ENCODE assay signal across 8 cellular contexts in the genomic region with DNA sequence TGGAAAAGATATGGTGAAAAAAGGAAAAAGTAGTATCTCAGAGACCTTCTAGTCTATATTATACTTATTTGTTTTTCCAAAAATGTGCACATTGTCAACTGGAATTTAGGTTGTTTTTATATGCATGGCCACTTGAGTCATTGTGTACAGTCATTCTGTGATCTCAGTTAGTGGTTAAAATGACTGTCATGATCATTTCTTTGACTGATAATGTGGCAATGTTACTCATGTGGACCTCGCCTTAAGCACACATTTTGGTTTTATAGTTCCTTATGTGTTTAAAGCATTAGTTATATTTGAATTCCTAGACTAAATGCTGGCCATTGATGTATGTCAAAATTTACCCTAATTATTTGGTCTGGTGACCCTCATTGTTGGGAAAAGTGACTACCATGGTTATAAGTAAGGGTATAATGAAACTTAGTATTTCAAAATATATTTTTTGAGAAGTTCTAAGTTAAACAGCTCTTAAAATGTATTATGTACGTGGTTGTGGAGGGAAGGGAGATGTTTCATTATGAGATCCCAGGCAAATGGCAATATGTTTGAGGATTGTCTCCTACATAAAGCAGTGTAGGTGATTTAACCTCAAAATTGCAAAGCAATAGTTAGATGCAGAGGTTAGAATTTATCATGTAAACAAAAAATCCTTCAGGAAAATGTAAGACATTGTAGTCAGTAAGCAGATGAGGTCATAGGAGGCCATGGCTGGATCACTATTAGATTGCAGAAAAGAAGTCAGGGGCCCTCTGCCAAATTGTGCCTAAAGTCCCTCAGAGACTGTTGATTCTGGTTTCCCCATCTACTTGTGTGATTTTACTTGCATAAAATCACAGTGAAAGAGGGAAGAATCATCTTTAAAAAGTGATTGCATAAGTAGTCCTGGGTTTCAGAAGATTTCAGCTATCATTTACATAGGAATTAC. TPM values are rescaled to one million over a fixed set of nuclear protein-coding genes. Genes with fewer than 3 reads are reported as not detected.
DNase-seq lines count a peak whose midpoint lies in the region; ATAC-seq and TF ChIP-seq lines count a peak whose summit lies in the region.

No MANE protein-coding gene starts in this region.

- no peak overlapping the region for H3K27ac Mint-ChIP-seq in activated naive CD8-positive, alpha-beta T cell treated with anti-CD3 and anti-CD28 coated beads, Interleukin-2, amount 10 ng/mL, durations not matched to agents 7 days and 5 days

- intact Hi-C loops in body of pancreas (cut with DNase I) = no loop called here

- peaks cover 2% of the 10 kb centered on the region for H3K36me3 Mint-ChIP-seq in activated naive CD8-positive, alpha-beta T cell treated with anti-CD3 and anti-CD28 coated beads, Interleukin-2, amount 10 ng/mL, durations not matched to agents 7 days and 5 days

- no peaks in the 10 kb centered on the region for H3K9me3 Mint-ChIP-seq in activated naive CD8-positive, alpha-beta T cell treated with anti-CD3 and anti-CD28 coated beads, Interleukin-2, amount 10 ng/mL, durations not matched to agents 7 days and 5 days

- 69 to 89% methylated on average over 2 of the region's 2 CpGs for WGBS in body of pancreas, 2 donors

- no peaks in the 10 kb centered on the region for H3K27me3 Mint-ChIP-seq in activated naive CD8-positive, alpha-beta T cell treated with anti-CD3 and anti-CD28 coated beads, Interleukin-2, amount 10 ng/mL, durations not matched to agents 7 days and 5 days

- no peak overlapping the region for H3K27ac ChIP-seq in body of pancreas

- no peak for TF ChIP-seq CTCF in body of pancreas (IDR thresholded peaks at IDR 0.05)

- peaks cover 3% of the 10 kb centered on the region for H3K4me1 Mint-ChIP-seq in activated naive CD8-positive, alpha-beta T cell treated with anti-CD3 and anti-CD28 coated beads, Interleukin-2, amount 10 ng/mL, durations not matched to agents 7 days and 5 days

- H3K4me3 Mint-ChIP-seq in activated naive CD8-positive, alpha-beta T cell treated with anti-CD3 and anti-CD28 coated beads, Interleukin-2, amount 10 ng/mL, durations not matched to agents 7 days and 5 days = no peak overlapping the region

- no peaks in the 10 kb centered on the region for H3K9me3 ChIP-seq in body of pancreas

- DNase-seq in A172 (ENCODE audit: low spot score) (peak; percentile 82), midbrain (lab: John Stamatoyannopoulos, UW) (no peak), body of pancreas (no peak)
- DNase-seq in activated naive CD8-positive, alpha-beta T cell treated with anti-CD3 and anti-CD28 coated beads, Interleukin-2, amount 10 ng/mL, durations not matched to agents 7 days and 5 days = no peak
- DNase-seq in stimulated activated CD4-positive, alpha-beta T cell treated with anti-CD3 and anti-CD28 coated beads, Interleukin-1b, Interleukin-23, amount 100 ng/mL, for 48 hours = no peak

- TF ChIP-seq POLR2A in body of pancreas (IDR thresholded peaks at IDR 0.05) = no peak

- H3K4me3 ChIP-seq in body of pancreas = no peak overlapping the region

- ATAC-seq in GM19023 (IDR thresholded peaks at IDR 0.05; ENCODE audit: unreplicated experiment) (peak; percentile 82), HG03135 (IDR thresholded peaks at IDR 0.05; ENCODE audit: unreplicated experiment) (peak; percentile 70), HG02970 (IDR thresholded peaks at IDR 0.05; ENCODE audit: low FRiP score, unreplicated experiment) (no peak), body of pancreas (no peak)
- peak; percentile 63 for ATAC-seq in activated naive CD8-positive, alpha-beta T cell treated with anti-CD3 and anti-CD28 coated beads, Interleukin-2, amount 10 ng/mL, durations not matched to agents 7 days and 5 days (ENCODE audit: low read depth)

- no peaks in the 10 kb centered on the region for H3K27me3 ChIP-seq in body of pancreas

- POLR2A ChIA-PET in activated naive CD8-positive, alpha-beta T cell treated with anti-CD3 and anti-CD28 coated beads, Interleukin-2, amount 10 ng/mL, durations not matched to agents 7 days and 5 days (lab: Charles Lee) = interaction anchor here (1.1 kb wide), 1 partner anchor 18 kb away, joined by 3 read pairs; a partner anchor contains a TSS

- no peaks in the 10 kb centered on the region for H3K36me3 ChIP-seq in body of pancreas (replicated peaks in 1 of 2; ENCODE audit: insufficient read depth in 1 of 2, low read depth in 2 of 2)

- no peaks in the 10 kb centered on the region for H3K4me1 ChIP-seq in body of pancreas

RNA-seq across cellular contexts. Expression of a gene that starts 17.5 kb away (rescaled TPM):
- total RNA-seq in A172 (2014; rRNA removed; shearing (Covaris generic)) = 35.1 and 36.0 TPM in 2 replicates
- total RNA-seq in activated naive CD8-positive, alpha-beta T cell treated with anti-CD3 and anti-CD28 coated beads, Interleukin-2, amount 10 ng/mL, durations not matched to agents 7 days and 5 days = 10 to 100 TPM; 32.1 to 34.9 TPM
- 1 to 10 TPM; 5.7 to 6.9 TPM for total RNA-seq in body of pancreas

RNA-seq across cellular contexts. Expression of a gene that starts 51.9 kb away (rescaled TPM):
- 28.0 and 40.5 TPM in 2 replicates for total RNA-seq in A172 (2014; rRNA removed; shearing (Covaris generic))
- total RNA-seq in activated naive CD8-positive, alpha-beta T cell treated with anti-CD3 and anti-CD28 coated beads, Interleukin-2, amount 10 ng/mL, durations not matched to agents 7 days and 5 days = 1 to 10 TPM; 6.3 TPM
- 1 to 10 TPM; 2.6 to 7.3 TPM for total RNA-seq in body of pancreas

Comparison
In these comparisons a context has a peak if more than half of its experiments do, and no peak if none do; other contexts are left out.
1. ATAC-seq: peak in GM19023 (single experiment), HG03135 (single experiment) and activated naive CD8-positive, alpha-beta T cell treated with anti-CD3 and anti-CD28 coated beads, Interleukin-2, amount 10 ng/mL, durations not matched to agents 7 days and 5 days (single experiment); none in HG02970 (single experiment) and body of pancreas (single experiment).